24 cellular contexts compared by ENCODE assay signal in the genomic region with DNA sequence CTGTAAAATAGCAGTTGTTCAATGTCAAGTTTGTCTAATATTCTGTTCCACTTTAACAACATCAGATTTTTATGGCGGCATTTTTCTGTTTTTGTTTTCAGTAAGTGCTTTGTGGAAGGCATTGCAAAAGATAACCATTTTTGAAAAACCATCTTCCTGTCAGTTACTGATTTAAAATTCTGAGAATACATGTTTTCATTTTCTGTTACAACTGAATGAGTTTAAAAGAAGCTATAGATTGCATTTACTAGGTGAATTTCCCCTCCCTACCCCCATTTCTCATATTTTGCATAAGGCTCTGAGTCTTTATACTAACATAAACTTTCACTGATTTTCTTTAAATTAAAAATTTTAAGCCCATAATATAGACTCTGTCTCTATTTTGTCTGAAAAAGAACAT. TPM values are rescaled to one million over a fixed set of nuclear protein-coding genes. Genes with fewer than 3 reads are reported as not detected.
DNase-seq lines count a peak whose midpoint lies in the region; ATAC-seq, FAIRE-seq and TF ChIP-seq lines count a peak whose summit lies in the region.
"Had no signal": no experiment of that assay in that cellular context is flagged by ENCODE, and none has a peak within 500 bp of the region (broad histone marks: within the 10 kb centered on the region; RNA-seq: fewer than 3 reads in every experiment).

No MANE protein-coding gene starts in this region.

- no peak for TF ChIP-seq RAD21 in SK-N-SH (IDR thresholded peaks at IDR 0.05; ENCODE audit: low read length)

- no peaks in the 10 kb centered on the region for H3K27me3 ChIP-seq in SK-N-SH (ENCODE audit: insufficient read depth)
- no peaks in the 10 kb centered on the region for H3K27me3 ChIP-seq in ovary
- H3K27me3 ChIP-seq: esophagus squamous epithelium had no signal

- no peaks in the 10 kb centered on the region; a peak in 1 of 4 replicates for H3K4me1 ChIP-seq in SK-N-SH (ENCODE audit: control insufficient read depth in 1 of 2, insufficient read depth in 2 of 2, low read depth in 1 of 2, low read length in 1 of 2)
- no peaks in the 10 kb centered on the region for H3K4me1 ChIP-seq in ovary (ENCODE audit: insufficient read depth)
- H3K4me1 ChIP-seq: prostate gland had no signal

- H2AFZ ChIP-seq in SK-N-SH (ENCODE audit: low read depth) = peak overlapping the region; percentile 50; the same call in 1 of the 2 replicates
- H2AFZ ChIP-seq: PC-9 had no signal

- H3K4me3 ChIP-seq in SK-N-SH (ENCODE audit: low read depth in 2 of 2, low read length in 1 of 2) = no peak overlapping the region
- no peak overlapping the region for H3K4me3 ChIP-seq in ovary
- H3K4me3 ChIP-seq: esophagus squamous epithelium, PC-9, prostate gland had no signal

- H3K4me2 ChIP-seq in SK-N-SH = no peak overlapping the region
- H3K4me2 ChIP-seq: PC-9 had no signal

- no peak overlapping the region for H3K4me3 Mint-ChIP-seq in T-helper 17 cell
- H3K4me3 Mint-ChIP-seq in memory B cell = no peak overlapping the region
- H3K4me3 Mint-ChIP-seq: nephron had no signal

- no peaks in the 10 kb centered on the region for H3F3A ChIP-seq in SK-N-SH (replicated peaks; ENCODE audit: insufficient read depth)

- POLR2A ChIA-PET in SK-N-SH (lab: Yijun Ruan, JAX) = no interaction called here

- H3K27ac ChIP-seq in SK-N-SH (ENCODE audit: low read depth in 2 of 2, low read length in 1 of 2) = no peak overlapping the region
- H3K27ac ChIP-seq in ovary = no peak overlapping the region
- H3K27ac ChIP-seq: 22Rv1, esophagus squamous epithelium, PC-9, prostate gland had no signal

- no peaks in the 10 kb centered on the region for H3K9me2 ChIP-seq in SK-N-SH

- H3K4me1 Mint-ChIP-seq in T-helper 17 cell = peaks cover 49% of the 10 kb centered on the region
- H3K4me1 Mint-ChIP-seq in memory B cell = peaks cover 42% of the 10 kb centered on the region

- H3K36me3 ChIP-seq in SK-N-SH (replicated peaks in 1 of 2; ENCODE audit: control insufficient read depth in 1 of 2, insufficient read depth in 2 of 2, low read length in 1 of 2) (no peaks in the 10 kb centered on the region), ovary (no peaks in the 10 kb centered on the region)
- H3K36me3 ChIP-seq: esophagus squamous epithelium, prostate gland had no signal

- DNase-seq in SK-N-SH = no peak
- DNase-seq in GM12892 (ENCODE audit: insufficient read length) = no peak
- no peak for DNase-seq in T-helper 17 cell
- DNase-seq in memory B cell (ENCODE audit: low spot score in 2 of 2) = no peak
- no peak for DNase-seq in ovary
- no peak for DNase-seq in KG1 (lab: John Stamatoyannopoulos, UW)
- DNase-seq in stimulated activated CD4-positive, alpha-beta T cell treated with anti-CD3 and anti-CD28 coated beads, Interleukin-2, amount 100 ng/mL, for 48 hours = no peak
- DNase-seq: activated T-cell treated with anti-CD3 and anti-CD28 coated beads, Interleukin-2, amount 50 U/mL, for 48 hours; AML-193; aorta; Calu3; central memory CD4-positive, alpha-beta T cell; esophagus squamous epithelium; mesenchymal stem cell; NCI-H1436; NCI-H2171; NCI-H526 treated with DMSO at 0.1 percent for 48 hours; PC-9 had no signal

- no peaks in the 10 kb centered on the region for H4K20me1 ChIP-seq in SK-N-SH (ENCODE audit: insufficient read depth)

- H3K36me3 Mint-ChIP-seq in T-helper 17 cell (ENCODE audit: low read depth) (peaks cover 4% of the 10 kb centered on the region), memory B cell (no peaks in the 10 kb centered on the region)

- TF ChIP-seq CTCF in SK-N-SH (IDR thresholded peaks at IDR 0.05) = no peak
- TF ChIP-seq CTCF in ovary (IDR thresholded peaks at IDR 0.05) = no peak

- CTCF ChIA-PET in SK-N-SH (lab: Yijun Ruan, JAX) = interaction anchor here (0.9 to 9.4 kb wide), 5 partner anchors 12 to 291 kb away, joined by 3 to 80 read pairs (median 4); partner anchors contain the start of gene LIX1

- no peak overlapping the region for H3K9ac ChIP-seq in SK-N-SH

- TF ChIP-seq EP300 in SK-N-SH (IDR thresholded peaks at IDR 0.05; ENCODE audit: borderline replicate concordance in 1 of 2, low read depth in 1 of 2, low read length in 1 of 2) (no peak), ovary (IDR thresholded peaks at IDR 0.05) (no peak)

- ATAC-seq in SK-N-SH treated with all-trans-retinoic acid at 6 μM for 48 hours (no peak), T-helper 17 cell (no peak), memory B cell (ENCODE audit: low read depth) (no peak)

- intact Hi-C loops in ovary (cut with DNase I) = no loop called here

- H3K27ac Mint-ChIP-seq in T-helper 17 cell (peak overlapping the region; percentile 74), memory B cell (peak overlapping the region; percentile 80)
- H3K27ac Mint-ChIP-seq: nephron had no signal

- WGBS in SK-N-SH (ENCODE audit: low lambda C conversion rate) = 91% methylated on average over 1 of the region's 1 CpG
- 35 to 67% (median 53%) methylated on average over 1 of the region's 1 CpG for WGBS in ovary, 3 donors

- no peaks in the 10 kb centered on the region for H3K9me3 Mint-ChIP-seq in memory B cell
- H3K9me3 Mint-ChIP-seq: nephron had no signal

- FAIRE-seq in GM12892 (lab: Jason Lieb, UNC) = peak; percentile 48
- FAIRE-seq: H1, urothelium cell line had no signal

- TF ChIP-seq POLR2A in GM12892 (IDR thresholded peaks at IDR 0.05; ENCODE audit: low read depth, low read length) = no peak
- no peak for TF ChIP-seq POLR2A in ovary (IDR thresholded peaks at IDR 0.05)

- no peaks in the 10 kb centered on the region for H3K9me3 ChIP-seq in SK-N-SH
- no peaks in the 10 kb centered on the region for H3K9me3 ChIP-seq in T-helper 17 cell (ENCODE audit: control insufficient read depth, low read length, poor library complexity, severe bottlenecking)
- no peaks in the 10 kb centered on the region for H3K9me3 ChIP-seq in ovary
- H3K9me3 ChIP-seq: esophagus squamous epithelium, prostate gland had no signal

- H3K27me3 Mint-ChIP-seq in T-helper 17 cell (no peaks in the 10 kb centered on the region), memory B cell (no peaks in the 10 kb centered on the region)

- no peaks in the 10 kb centered on the region for H3K79me2 ChIP-seq in SK-N-SH (ENCODE audit: insufficient read depth)

TF ChIP-seq in SK-N-SH, 30 proteins besides CTCF, POLR2A, EP300 and RAD21 (continues in another document):
- no peak for TF ChIP-seq SMC3 (IDR thresholded peaks at IDR 0.05; ENCODE audit: low read depth, low read length)
- TF ChIP-seq, protein P1, sequence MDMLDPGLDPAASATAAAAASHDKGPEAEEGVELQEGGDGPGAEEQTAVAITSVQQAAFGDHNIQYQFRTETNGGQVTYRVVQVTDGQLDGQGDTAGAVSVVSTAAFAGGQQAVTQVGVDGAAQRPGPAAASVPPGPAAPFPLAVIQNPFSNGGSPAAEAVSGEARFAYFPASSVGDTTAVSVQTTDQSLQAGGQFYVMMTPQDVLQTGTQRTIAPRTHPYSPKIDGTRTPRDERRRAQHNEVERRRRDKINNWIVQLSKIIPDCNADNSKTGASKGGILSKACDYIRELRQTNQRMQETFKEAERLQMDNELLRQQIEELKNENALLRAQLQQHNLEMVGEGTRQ (IDR thresholded peaks at IDR 0.05; ENCODE audit: borderline replicate concordance, low read depth, low read length) = no peak
- TF ChIP-seq CHD2 (IDR thresholded peaks at IDR 0.05; ENCODE audit: low read length, partially characterized antibody) = no peak

TF ChIP-seq in SK-N-SH treated with all-trans-retinoic acid at 6 μM for 48 hours, 23 proteins besides CTCF, POLR2A, EP300 and RAD21 (continues in another document):
- TF ChIP-seq ZFP30 (CRISPR knock-in tag; IDR thresholded peaks at IDR 0.05) (no peak), ZNF565 (CRISPR knock-in tag; conservative IDR thresholded peaks at IDR 0.05; ENCODE audit: low read depth) (no peak), PATZ1 (CRISPR knock-in tag; IDR thresholded peaks at IDR 0.05; ENCODE audit: borderline replicate concordance) (no peak), TCF4 (CRISPR knock-in tag; IDR thresholded peaks at IDR 0.05; ENCODE audit: borderline replicate concordance) (no peak), CSDC2 (CRISPR knock-in tag; IDR thresholded peaks at IDR 0.05) (no peak), OSR1 (CRISPR knock-in tag; IDR thresholded peaks at IDR 0.05) (no peak), GLIS3 (CRISPR knock-in tag; IDR thresholded peaks at IDR 0.05) (no peak), BACH2 (CRISPR knock-in tag; IDR thresholded peaks at IDR 0.05; ENCODE audit: borderline replicate concordance) (no peak), ISL1 (CRISPR knock-in tag; IDR thresholded peaks at IDR 0.05) (no peak)
- TF ChIP-seq, protein P2, sequence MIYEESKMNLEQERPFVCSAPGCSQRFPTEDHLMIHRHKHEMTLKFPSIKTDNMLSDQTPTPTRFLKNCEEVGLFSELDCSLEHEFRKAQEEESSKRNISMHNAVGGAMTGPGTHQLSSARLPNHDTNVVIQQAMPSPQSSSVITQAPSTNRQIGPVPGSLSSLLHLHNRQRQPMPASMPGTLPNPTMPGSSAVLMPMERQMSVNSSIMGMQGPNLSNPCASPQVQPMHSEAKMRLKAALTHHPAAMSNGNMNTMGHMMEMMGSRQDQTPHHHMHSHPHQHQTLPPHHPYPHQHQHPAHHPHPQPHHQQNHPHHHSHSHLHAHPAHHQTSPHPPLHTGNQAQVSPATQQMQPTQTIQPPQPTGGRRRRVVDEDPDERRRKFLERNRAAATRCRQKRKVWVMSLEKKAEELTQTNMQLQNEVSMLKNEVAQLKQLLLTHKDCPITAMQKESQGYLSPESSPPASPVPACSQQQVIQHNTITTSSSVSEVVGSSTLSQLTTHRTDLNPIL (CRISPR knock-in tag; IDR thresholded peaks at IDR 0.05; ENCODE audit: low read depth) = no peak

RNA-seq across cellular contexts. Expression of gene ERAP2, which starts 4.6 kb away (rescaled TPM):
- polyA plus RNA-seq in SK-N-SH (2012; rRNA removed) = 13.2 and 14.3 TPM in 2 replicates
- 14.4 and 15.5 TPM in 2 replicates for polyA plus RNA-seq in SK-N-SH (2012; cell fraction: cytosol; rRNA removed)
- 6.2 and 10.5 TPM in 2 replicates for polyA plus RNA-seq in SK-N-SH (2012; cell fraction: nucleus; rRNA removed)
- 8.2 TPM for polyA plus RNA-seq in GM12892 (2012; ENCODE audit: missing spikeins)
- total RNA-seq in T-helper 17 cell = 10 to 100 TPM; 42.7 to 65.6 TPM
- total RNA-seq in ovary = 10 to 100 TPM in 6 of 7 donors, 1 to 10 TPM in 1; 5.2 to 22.0 (median 15.9) TPM
- polyA plus RNA-seq in ovary = 10 to 100 TPM in 1 of 2 donors, 1 to 10 TPM in 1; 1.3 to 19.2 TPM
- total RNA-seq: H1 had no signal
